20 cellular contexts compared by ENCODE assay signal in the genomic region with DNA sequence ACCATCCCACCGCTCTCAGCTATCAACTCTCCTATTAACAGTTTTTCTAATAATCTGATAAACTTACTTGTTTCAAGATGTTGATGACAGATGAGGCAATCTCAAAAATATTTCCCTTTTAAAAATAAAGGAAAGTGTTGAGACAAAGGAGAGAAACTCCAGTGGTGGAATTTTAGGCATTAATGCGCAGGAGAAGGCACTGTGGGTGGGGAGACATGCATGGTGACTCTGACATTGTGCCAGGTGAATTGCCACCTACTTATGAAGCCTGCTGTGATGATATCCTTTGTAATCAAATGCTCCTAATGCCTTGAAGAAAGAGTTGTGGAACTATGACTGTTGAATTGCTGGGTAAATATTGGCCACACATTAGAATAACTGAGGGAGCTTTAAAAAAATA. TPM values are rescaled to one million over a fixed set of nuclear protein-coding genes. Genes with fewer than 3 reads are reported as not detected.
DNase-seq lines count a peak whose midpoint lies in the region; ATAC-seq and TF ChIP-seq lines count a peak whose summit lies in the region.
"Had no signal": no experiment of that assay in that cellular context is flagged by ENCODE, and none has a peak within 500 bp of the region (broad histone marks: within the 10 kb centered on the region; RNA-seq: fewer than 3 reads in every experiment).

No MANE protein-coding gene starts in this region.

- DNase-seq in EL = peak; percentile 28
- DNase-seq in NCI-H345 treated with DMSO at 0.1 percent for 48 hours (lab: John Stamatoyannopoulos, UW; ENCODE audit: unreplicated experiment) = peak; percentile 69
- no peak for DNase-seq in chondrocyte (ENCODE audit: low spot score)
- no peak for DNase-seq in osteoblast (ENCODE audit: insufficient read length, low spot score, missing footprints)
- no peak for DNase-seq in HPDE6-E6E7 (ENCODE audit: extremely low spot score)
- no peak for DNase-seq in T-helper 9 cell
- DNase-seq: activated CD4-positive, alpha-beta memory T cell treated with anti-CD3 and anti-CD28 coated beads for 36 hours; body of pancreas; CD4-positive, alpha-beta T cell; effector memory CD4-positive, alpha-beta T cell; glutamatergic neuron; KG1; naive B cell; NCI-H1694; NCI-H82; Right ventricle myocardium superior; stimulated activated CD4-positive, alpha-beta T cell treated with anti-CD3 and anti-CD28 coated beads, Interleukin-4, amount 100 ng/mL, for 4 hours had no signal

- H3K36me3 Mint-ChIP-seq in chondrocyte (ENCODE audit: low read depth) = peaks cover 40% of the 10 kb centered on the region
- H3K36me3 Mint-ChIP-seq: activated CD4-positive, alpha-beta memory T cell treated with anti-CD3 and anti-CD28 coated beads for 36 hours; naive B cell; stimulated activated effector memory CD8-positive, alpha-beta T cell treated with anti-CD3 and anti-CD28 coated beads, Interleukin-12 subunit alpha, Interleukin-12 subunit beta, amount 100 ng/mL, for 72 hours had no signal

- no peaks in the 10 kb centered on the region for H4K20me1 ChIP-seq in osteoblast (ENCODE audit: insufficient read depth, low read length)

- H3K4me3 ChIP-seq in osteoblast (ENCODE audit: insufficient read depth, low read length) = no peak overlapping the region
- H3K4me3 ChIP-seq: body of pancreas had no signal

- H3K9me3 ChIP-seq in osteoblast (ENCODE audit: low read depth, low read length) = no peaks in the 10 kb centered on the region
- H3K9me3 ChIP-seq: body of pancreas had no signal

- no peak for TF ChIP-seq CTCF in chondrocyte (IDR thresholded peaks at IDR 0.05)
- no peak for TF ChIP-seq CTCF in osteoblast (IDR thresholded peaks at IDR 0.05; ENCODE audit: extremely low read depth, low read depth, low read length)

- no peaks in the 10 kb centered on the region for H3K27me3 ChIP-seq in osteoblast (ENCODE audit: insufficient read depth, low read length)
- H3K27me3 ChIP-seq: body of pancreas had no signal

- peak overlapping the region; percentile 69 for H3K27ac Mint-ChIP-seq in chondrocyte (ENCODE audit: unreplicated experiment)
- H3K27ac Mint-ChIP-seq: activated CD4-positive, alpha-beta memory T cell treated with anti-CD3 and anti-CD28 coated beads for 36 hours; activated T-helper 17 cell treated with anti-CD3 and anti-CD28 coated beads, Interleukin-2, amount 50 U/mL, for 72 hours; CD4-positive, alpha-beta T cell; naive B cell; stimulated activated effector memory CD8-positive, alpha-beta T cell treated with anti-CD3 and anti-CD28 coated beads, Interleukin-12 subunit alpha, Interleukin-12 subunit beta, amount 100 ng/mL, for 72 hours had no signal

- H3K4me1 Mint-ChIP-seq in chondrocyte (ENCODE audit: low read depth) = peaks cover 22% of the 10 kb centered on the region
- H3K4me1 Mint-ChIP-seq: naive B cell had no signal

- H3K9me3 Mint-ChIP-seq in chondrocyte (ENCODE audit: low read depth) = no peaks in the 10 kb centered on the region
- H3K9me3 Mint-ChIP-seq: activated CD4-positive, alpha-beta memory T cell treated with anti-CD3 and anti-CD28 coated beads for 36 hours; activated T-helper 17 cell treated with anti-CD3 and anti-CD28 coated beads, Interleukin-2, amount 50 U/mL, for 72 hours; CD4-positive, alpha-beta T cell; naive B cell had no signal

- peak overlapping the region; percentile 48 for H3K4me2 ChIP-seq in osteoblast (ENCODE audit: insufficient read depth, low read length)

- no peaks in the 10 kb centered on the region for H3K27me3 Mint-ChIP-seq in chondrocyte (ENCODE audit: low read depth)
- H3K27me3 Mint-ChIP-seq: CD4-positive, alpha-beta T cell had no signal

- H2AFZ ChIP-seq in osteoblast (ENCODE audit: low read length) = no peak overlapping the region

- ATAC-seq in GM21526 (IDR thresholded peaks at IDR 0.05; ENCODE audit: low FRiP score, unreplicated experiment) = no peak
- ATAC-seq: body of pancreas had no signal

- peak overlapping the region; percentile 51 for H3K27ac ChIP-seq in osteoblast (ENCODE audit: low read depth, low read length)
- H3K27ac ChIP-seq: body of pancreas had no signal

- H3K36me3 ChIP-seq in osteoblast (ENCODE audit: insufficient read depth, low read length) = no peaks in the 10 kb centered on the region

- no peak overlapping the region for H3K4me3 Mint-ChIP-seq in chondrocyte (ENCODE audit: unreplicated experiment)
- H3K4me3 Mint-ChIP-seq: activated CD4-positive, alpha-beta memory T cell treated with anti-CD3 and anti-CD28 coated beads for 36 hours; CD4-positive, alpha-beta T cell; stimulated activated effector memory CD8-positive, alpha-beta T cell treated with anti-CD3 and anti-CD28 coated beads, Interleukin-12 subunit alpha, Interleukin-12 subunit beta, amount 100 ng/mL, for 72 hours had no signal

- H3K79me2 ChIP-seq in osteoblast (ENCODE audit: insufficient read depth, low read length) = no peaks in the 10 kb centered on the region

- H3K4me1 ChIP-seq in osteoblast (ENCODE audit: insufficient read depth, low read length) = peaks cover 16% of the 10 kb centered on the region
- H3K4me1 ChIP-seq: body of pancreas had no signal

RNA-seq across cellular contexts. Expression of gene LY75, which starts 56.4 kb away (rescaled TPM):
- total RNA-seq in chondrocyte (0.15 to 1.3 TPM in 2 of 3 replicates, not detected in the other), osteoblast (4.4 and 5.1 TPM in 2 replicates)

Comparison
In these comparisons a context has a peak if more than half of its experiments do, and no peak if none do; other contexts are left out.
1. DNase-seq: peak in EL (single experiment) and NCI-H345 treated with DMSO at 0.1 percent for 48 hours (single experiment); none in chondrocyte (single experiment), osteoblast (single experiment), HPDE6-E6E7 (single experiment) and T-helper 9 cell (single experiment).